In the genomic region with DNA sequence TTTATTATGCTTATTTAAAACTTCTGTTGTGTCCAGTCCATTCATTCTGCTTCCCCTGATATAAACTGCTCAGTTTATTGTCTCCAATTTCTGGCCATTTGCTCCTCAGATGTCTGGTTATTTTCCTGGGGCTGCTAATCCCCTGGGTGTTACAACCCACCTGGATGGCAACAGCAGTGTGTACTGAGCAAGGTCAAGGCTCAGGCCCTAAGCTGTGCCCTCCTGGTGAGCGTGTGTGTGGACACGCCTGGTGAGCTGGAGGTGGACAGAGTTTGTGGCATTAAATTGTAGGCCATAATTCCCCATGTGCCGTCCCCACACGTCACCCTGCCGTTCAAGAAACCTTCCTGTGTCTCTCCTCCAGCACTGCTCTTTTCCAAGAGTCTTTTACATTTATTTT, we compare ENCODE assay signal across 28 cellular contexts.
"Had no signal": no experiment of that assay in that cellular context is flagged by ENCODE, and none has a peak within 500 bp of the region (broad histone marks: within the 10 kb centered on the region; RNA-seq: fewer than 3 reads in every experiment).

No MANE protein-coding gene starts in this region.

- DNase-seq: activated CD4-positive, alpha-beta memory T cell treated with anti-CD3 and anti-CD28 coated beads, Interleukin-2, amount 10 ng/mL, durations not matched to agents 7 days and 5 days; activated CD4-positive, alpha-beta T cell treated with anti-CD3 and anti-CD28 coated beads for 1 hour; activated CD4-positive, alpha-beta T cell treated with anti-CD3 and anti-CD28 coated beads for 4 hours; activated CD4-positive, alpha-beta T cell treated with anti-CD3 and anti-CD28 coated beads, Interleukin-2, amount 10 ng/mL, durations not matched to agents 7 days and 5 days; activated CD4-positive, alpha-beta T cell treated with anti-CD3 and anti-CD28 coated beads, Interleukin-2, amount 50 U/mL, for 4 hours; activated CD8-positive, alpha-beta memory T cell treated with anti-CD3 and anti-CD28 coated beads, Interleukin-2, amount 50 U/mL, for 48 hours; activated gamma-delta T cell; activated naive CD4-positive, alpha-beta T cell; activated naive CD4-positive, alpha-beta T cell treated with anti-CD3 and anti-CD28 coated beads, Interleukin-2, amount 10 ng/mL, durations not matched to agents 7 days and 5 days; activated naive CD8-positive, alpha-beta T cell treated with anti-CD3 and anti-CD28 coated beads, Interleukin-2, amount 10 ng/mL, durations not matched to agents 7 days and 5 days; activated T-cell treated with anti-CD3 and anti-CD28 coated beads for 4 hours; activated T-cell treated with anti-CD3 and anti-CD28 coated beads, Interleukin-2, amount 50 U/mL, for 24 hours; activated T-cell treated with anti-CD3 and anti-CD28 coated beads, Interleukin-2, amount 50 U/mL, for 72 hours; amniotic stem cell; anterior cingulate cortex; brain microvascular endothelial cell; effector memory CD4-positive, alpha-beta T cell; endodermal cell; foreskin fibroblast; head of caudate nucleus; T-helper 2 cell had no signal

- H3K27ac Mint-ChIP-seq: activated CD4-positive, alpha-beta memory T cell treated with anti-CD3 and anti-CD28 coated beads, Interleukin-2, amount 10 ng/mL, durations not matched to agents 7 days and 5 days; activated CD4-positive, alpha-beta T cell treated with anti-CD3 and anti-CD28 coated beads, Interleukin-2, amount 10 ng/mL, durations not matched to agents 7 days and 5 days; activated naive CD4-positive, alpha-beta T cell treated with anti-CD3 and anti-CD28 coated beads, Interleukin-2, amount 10 ng/mL, durations not matched to agents 7 days and 5 days; activated naive CD4-positive, alpha-beta T cell treated with anti-CD3 and anti-CD28 coated beads, Interleukin-2, amount 50 U/mL, for 72 hours; activated naive CD8-positive, alpha-beta T cell treated with anti-CD3 and anti-CD28 coated beads, Interleukin-2, amount 10 ng/mL, durations not matched to agents 7 days and 5 days; activated T-cell treated with anti-CD3 and anti-CD28 coated beads, Interleukin-2, amount 50 U/mL, for 24 hours; activated T-cell treated with anti-CD3 and anti-CD28 coated beads, Interleukin-2, amount 50 U/mL, for 72 hours; dendritic cell treated with granulocyte-macrophage colony-stimulating factor and Interleukin-4, amounts not matched to agents 40 ng/mL and 50 ng/mL, for 4 days; endodermal cell; WTC11 had no signal

- H3K9me3 Mint-ChIP-seq: activated CD4-positive, alpha-beta memory T cell treated with anti-CD3 and anti-CD28 coated beads, Interleukin-2, amount 10 ng/mL, durations not matched to agents 7 days and 5 days; activated CD4-positive, alpha-beta T cell treated with anti-CD3 and anti-CD28 coated beads, Interleukin-2, amount 10 ng/mL, durations not matched to agents 7 days and 5 days; activated naive CD4-positive, alpha-beta T cell treated with anti-CD3 and anti-CD28 coated beads, Interleukin-2, amount 50 U/mL, for 72 hours; activated naive CD8-positive, alpha-beta T cell treated with anti-CD3 and anti-CD28 coated beads, Interleukin-2, amount 10 ng/mL, durations not matched to agents 7 days and 5 days; activated T-cell treated with anti-CD3 and anti-CD28 coated beads, Interleukin-2, amount 50 U/mL, for 72 hours; central memory CD8-positive, alpha-beta T cell; dendritic cell treated with granulocyte-macrophage colony-stimulating factor and Interleukin-4, amounts not matched to agents 40 ng/mL and 50 ng/mL, for 4 days had no signal

- H3K4me3 ChIP-seq: coronary artery, dorsolateral prefrontal cortex had no signal

- H3K27ac ChIP-seq: brain microvascular endothelial cell, coronary artery, dorsolateral prefrontal cortex had no signal

- H3K36me3 ChIP-seq: brain microvascular endothelial cell had no signal

- ATAC-seq: activated naive CD4-positive, alpha-beta T cell treated with anti-CD3 and anti-CD28 coated beads, Interleukin-2, amount 50 U/mL, for 72 hours; activated T-cell treated with anti-CD3 and anti-CD28 coated beads, Interleukin-2, amount 50 U/mL, for 72 hours; esophagus mucosa; WTC11 had no signal

- H3K4me1 Mint-ChIP-seq: activated naive CD4-positive, alpha-beta T cell treated with anti-CD3 and anti-CD28 coated beads, Interleukin-2, amount 10 ng/mL, durations not matched to agents 7 days and 5 days; central memory CD8-positive, alpha-beta T cell; endodermal cell had no signal

- H3K27me3 ChIP-seq: brain microvascular endothelial cell, dorsolateral prefrontal cortex had no signal

- H3K4me3 Mint-ChIP-seq: activated CD4-positive, alpha-beta memory T cell treated with anti-CD3 and anti-CD28 coated beads, Interleukin-2, amount 10 ng/mL, durations not matched to agents 7 days and 5 days; activated CD4-positive, alpha-beta T cell treated with anti-CD3 and anti-CD28 coated beads, Interleukin-2, amount 10 ng/mL, durations not matched to agents 7 days and 5 days; activated naive CD4-positive, alpha-beta T cell treated with anti-CD3 and anti-CD28 coated beads, Interleukin-2, amount 10 ng/mL, durations not matched to agents 7 days and 5 days; activated naive CD8-positive, alpha-beta T cell treated with anti-CD3 and anti-CD28 coated beads, Interleukin-2, amount 10 ng/mL, durations not matched to agents 7 days and 5 days; activated T-cell treated with anti-CD3 and anti-CD28 coated beads, Interleukin-2, amount 50 U/mL, for 24 hours; activated T-cell treated with anti-CD3 and anti-CD28 coated beads, Interleukin-2, amount 50 U/mL, for 72 hours; central memory CD8-positive, alpha-beta T cell; dendritic cell treated with granulocyte-macrophage colony-stimulating factor and Interleukin-4, amounts not matched to agents 40 ng/mL and 50 ng/mL, for 4 days; endodermal cell; WTC11 had no signal

- H3K36me3 Mint-ChIP-seq: activated naive CD4-positive, alpha-beta T cell treated with anti-CD3 and anti-CD28 coated beads, Interleukin-2, amount 10 ng/mL, durations not matched to agents 7 days and 5 days; activated naive CD4-positive, alpha-beta T cell treated with anti-CD3 and anti-CD28 coated beads, Interleukin-2, amount 50 U/mL, for 72 hours; activated naive CD8-positive, alpha-beta T cell treated with anti-CD3 and anti-CD28 coated beads, Interleukin-2, amount 10 ng/mL, durations not matched to agents 7 days and 5 days had no signal
